In genomic region chr7:128053991-128054390, GRCh38 we compare ENCODE assay signal across 21 cellular contexts.
"Had no signal": no experiment of that assay in that cellular context is flagged by ENCODE, and none has a peak within 500 bp of the region (broad histone marks: within the 10 kb centered on the region; RNA-seq: fewer than 3 reads in every experiment).

No MANE protein-coding gene starts in this region.

- DNase-seq: cortex of kidney; dorsolateral prefrontal cortex; effector CD8-positive, alpha-beta T cell; gastrocnemius medialis; heart right ventricle; hypothalamus; kidney glomerular epithelial cell; nephron progenitor cell; psoas muscle; retina; spleen; stimulated activated CD4-positive, alpha-beta T cell treated with anti-CD3 and anti-CD28 coated beads, Interleukin-15, amount 100 ng/mL, for 24 hours; stimulated activated CD4-positive, alpha-beta T cell treated with anti-CD3 and anti-CD28 coated beads, Interleukin-1b, Interleukin-23, amount 100 ng/mL, for 48 hours; stimulated activated CD4-positive, alpha-beta T cell treated with anti-CD3 and anti-CD28 coated beads, Interleukin-4, amount 100 ng/mL, for 24 hours had no signal

- H3K36me3 ChIP-seq: gastrocnemius medialis, heart right ventricle had no signal

- H3K4me1 ChIP-seq: gastrocnemius medialis, psoas muscle had no signal

- ATAC-seq: gastrocnemius medialis; heart right ventricle; left lobe of liver; psoas muscle; sciatic nerve; stimulated activated memory B cell treated with anti-CD40 and anti-IgM and Interleukin-4, amounts not matched to agents 10 μg/mL and 1 μg/mL and 100 μg/mL, for 72 hours had no signal

- H3K9me3 ChIP-seq: esophagus muscularis mucosa, gastrocnemius medialis, heart right ventricle, psoas muscle, spleen had no signal

- H3K27me3 ChIP-seq: dorsolateral prefrontal cortex, esophagus muscularis mucosa, gastrocnemius medialis, heart right ventricle, spleen had no signal

- FAIRE-seq: endometrium, islet of Langerhans had no signal

- H3K27ac ChIP-seq: dorsolateral prefrontal cortex, epithelial cell of prostate, esophagus muscularis mucosa, gastrocnemius medialis, heart right ventricle, psoas muscle, spleen had no signal

- H3K4me3 ChIP-seq: dorsolateral prefrontal cortex, esophagus muscularis mucosa, gastrocnemius medialis, heart right ventricle, psoas muscle, spleen had no signal
